Comparison of ENCODE assay signal across 10 cellular contexts in genomic region chr2:95346738-95347671, GRCh38. TPM values are rescaled to one million over a fixed set of nuclear protein-coding genes. Genes with fewer than 3 reads are reported as not detected.
DNase-seq lines count a peak whose midpoint lies in the region; ATAC-seq, FAIRE-seq and TF ChIP-seq lines count a peak whose summit lies in the region.
"Had no signal": no experiment of that assay in that cellular context is flagged by ENCODE, and none has a peak within 500 bp of the region (broad histone marks: within the 10 kb centered on the region; RNA-seq: fewer than 3 reads in every experiment).

No MANE protein-coding gene starts in this region.

- H3K4me3 Mint-ChIP-seq in astrocyte (ENCODE audit: unreplicated experiment), result no peak overlapping the region
- peak overlapping the region; percentile 37 for H3K4me3 Mint-ChIP-seq in stimulated activated memory B cell treated with anti-CD40 and anti-IgM and Interleukin-4, amounts not matched to agents 10 μg/mL and 1 μg/mL and 100 μg/mL, for 72 hours
- H3K4me3 Mint-ChIP-seq in CD8-positive, alpha-beta memory T cell, result peak overlapping the region in 3 of 7 donors; percentile 37 to 79 (median 38)

- in situ Hi-C loops in HAP-1 (cut with MboI; ENCODE audit: low sequenced_read_pairs), result no loop called here

- DNase-seq in HAP-1 (ENCODE audit: low spot score in 2 of 2) (peak in 1 of 2 experiments; percentile 29), astrocyte (ENCODE audit: low read depth) (no peak), iPS-NIHi11 (ENCODE audit: low spot score) (peak; percentile 72), SIG-M5 treated with dmso at 0.1 percent for 504 hours (lab: John Stamatoyannopoulos, UW; ENCODE audit: unreplicated experiment) (no peak), NCI-H69 (lab: John Stamatoyannopoulos, UW) (no peak), RPMI8226 (no peak)
- DNase-seq in CD8-positive, alpha-beta memory T cell, result no peak
- DNase-seq: occipital lobe had no signal

- no peak overlapping the region for H3K27ac ChIP-seq in astrocyte (ENCODE audit: low read depth, low read length)
- H3K27ac ChIP-seq in CD8-positive, alpha-beta memory T cell (ENCODE audit: low read depth, low read length), result no peak overlapping the region

- H3K4me2 ChIP-seq in astrocyte (ENCODE audit: low read length), result peak overlapping the region; percentile 84

- peaks cover 2% of the 10 kb centered on the region for H3K9me3 Mint-ChIP-seq in astrocyte (ENCODE audit: unreplicated experiment)
- no peaks in the 10 kb centered on the region for H3K9me3 Mint-ChIP-seq in stimulated activated memory B cell treated with anti-CD40 and anti-IgM and Interleukin-4, amounts not matched to agents 10 μg/mL and 1 μg/mL and 100 μg/mL, for 72 hours
- H3K9me3 Mint-ChIP-seq in CD8-positive, alpha-beta memory T cell, result no peaks in the 10 kb centered on the region

- no peak overlapping the region for H3K9ac ChIP-seq in astrocyte (ENCODE audit: low read length)

- no peak for FAIRE-seq in astrocyte (lab: Jason Lieb, UNC)

- H3K4me1 Mint-ChIP-seq in astrocyte (ENCODE audit: low read depth, unreplicated experiment), result no peaks in the 10 kb centered on the region
- peaks cover 4% of the 10 kb centered on the region for H3K4me1 Mint-ChIP-seq in stimulated activated memory B cell treated with anti-CD40 and anti-IgM and Interleukin-4, amounts not matched to agents 10 μg/mL and 1 μg/mL and 100 μg/mL, for 72 hours
- H3K4me1 Mint-ChIP-seq in CD8-positive, alpha-beta memory T cell, result peaks cover 0 to 11% (median 3%) of the 10 kb centered on the region in 3 donors

- CTCF ChIA-PET in CD8-positive, alpha-beta memory T cell (lab: Charles Lee), result no interaction called here

- TF ChIP-seq CTCF in astrocyte (IDR thresholded peaks at IDR 0.05; ENCODE audit: insufficient read depth, low read depth, low read length), result no peak

- H3K27me3 Mint-ChIP-seq in astrocyte (ENCODE audit: low read depth, unreplicated experiment), result peaks cover 69% of the 10 kb centered on the region
- peaks cover 45% of the 10 kb centered on the region for H3K27me3 Mint-ChIP-seq in stimulated activated memory B cell treated with anti-CD40 and anti-IgM and Interleukin-4, amounts not matched to agents 10 μg/mL and 1 μg/mL and 100 μg/mL, for 72 hours
- peaks cover 27 to 56% of the 10 kb centered on the region in 2 donors for H3K27me3 Mint-ChIP-seq in CD8-positive, alpha-beta memory T cell

- no peaks in the 10 kb centered on the region for H3K36me3 Mint-ChIP-seq in astrocyte (ENCODE audit: low read depth, unreplicated experiment)
- H3K36me3 Mint-ChIP-seq in stimulated activated memory B cell treated with anti-CD40 and anti-IgM and Interleukin-4, amounts not matched to agents 10 μg/mL and 1 μg/mL and 100 μg/mL, for 72 hours, result no peaks in the 10 kb centered on the region
- no peaks in the 10 kb centered on the region for H3K36me3 Mint-ChIP-seq in CD8-positive, alpha-beta memory T cell

- H3K27ac Mint-ChIP-seq in astrocyte (ENCODE audit: unreplicated experiment), result no peak overlapping the region
- H3K27ac Mint-ChIP-seq in stimulated activated memory B cell treated with anti-CD40 and anti-IgM and Interleukin-4, amounts not matched to agents 10 μg/mL and 1 μg/mL and 100 μg/mL, for 72 hours, result no peak overlapping the region
- H3K27ac Mint-ChIP-seq in CD8-positive, alpha-beta memory T cell, result no peak overlapping the region

- H3K79me2 ChIP-seq in astrocyte (ENCODE audit: insufficient read depth, low read length), result no peaks in the 10 kb centered on the region

- H3K36me3 ChIP-seq in HAP-1 (replicated peaks), result no peaks in the 10 kb centered on the region
- no peaks in the 10 kb centered on the region for H3K36me3 ChIP-seq in astrocyte (ENCODE audit: insufficient read depth, low read length)
- H3K36me3 ChIP-seq in CD8-positive, alpha-beta memory T cell (ENCODE audit: insufficient read depth, low read length), result no peaks in the 10 kb centered on the region

- H3K4me3 ChIP-seq in HAP-1 (peak overlapping the region; percentile 13), astrocyte (ENCODE audit: insufficient read depth, low read depth, low read length) (peak overlapping the region; percentile 37)
- H3K4me3 ChIP-seq in CD8-positive, alpha-beta memory T cell (ENCODE audit: low read length), result no peak overlapping the region

- peak overlapping the region; percentile 77 for H2AFZ ChIP-seq in astrocyte (ENCODE audit: low read depth, low read length)

- no peaks in the 10 kb centered on the region for H4K20me1 ChIP-seq in astrocyte (ENCODE audit: insufficient read depth, low read length)

- H3K4me1 ChIP-seq in HAP-1 (no peaks in the 10 kb centered on the region), astrocyte (ENCODE audit: insufficient read depth, low read length) (peaks cover 10% of the 10 kb centered on the region)
- H3K4me1 ChIP-seq in CD8-positive, alpha-beta memory T cell (ENCODE audit: insufficient read depth, low read length), result peaks cover 11% of the 10 kb centered on the region

- POLR2A ChIA-PET in CD8-positive, alpha-beta memory T cell (lab: Charles Lee), result no interaction called here

- ATAC-seq in stimulated activated memory B cell treated with anti-CD40 and anti-IgM and Interleukin-4, amounts not matched to agents 10 μg/mL and 1 μg/mL and 100 μg/mL, for 72 hours, result no peak

- H3K27me3 ChIP-seq in HAP-1 (ENCODE audit: low read depth) (no peaks in the 10 kb centered on the region), astrocyte (ENCODE audit: insufficient read depth, low read length) (peaks cover 7% of the 10 kb centered on the region)
- peaks cover 17% of the 10 kb centered on the region for H3K27me3 ChIP-seq in CD8-positive, alpha-beta memory T cell (ENCODE audit: insufficient read depth, low read length, poor library complexity, severe bottlenecking)

- H3K9me3 ChIP-seq in HAP-1 (no peaks in the 10 kb centered on the region), astrocyte (ENCODE audit: insufficient read depth, low read depth, low read length) (no peaks in the 10 kb centered on the region)
- no peaks in the 10 kb centered on the region for H3K9me3 ChIP-seq in CD8-positive, alpha-beta memory T cell (ENCODE audit: low read length)

RNA-seq across cellular contexts. Expression of gene KCNIP3, which starts 49.9 kb away (rescaled TPM):
- total RNA-seq in astrocyte, result 0.68 and 1.5 TPM in 2 replicates
- total RNA-seq in CD8-positive, alpha-beta memory T cell, result not detected
- polyA plus RNA-seq in CD8-positive, alpha-beta memory T cell, result not detected
- total RNA-seq: activated CD8-positive, alpha-beta memory T cell treated with anti-CD3 and anti-CD28 coated beads for 36 hours had no signal

RNA-seq across cellular contexts. Expression of gene FAHD2A, which starts 55.5 kb away (rescaled TPM):
- total RNA-seq in astrocyte, result 21.9 and 23.4 TPM in 2 replicates
- 10 to 100 TPM; 28.8 to 32.3 TPM for total RNA-seq in CD8-positive, alpha-beta memory T cell
- 20.0 TPM for polyA plus RNA-seq in CD8-positive, alpha-beta memory T cell
